Comparison of ENCODE assay signal across 21 cellular contexts in genomic region chr14:76106188-76106587, GRCh38. TPM values are rescaled to one million over a fixed set of nuclear protein-coding genes. Genes with fewer than 3 reads are reported as not detected.
DNase-seq lines count a peak whose midpoint lies in the region; ATAC-seq, FAIRE-seq and TF ChIP-seq lines count a peak whose summit lies in the region.
"Had no signal": no experiment of that assay in that cellular context is flagged by ENCODE, and none has a peak within 500 bp of the region (broad histone marks: within the 10 kb centered on the region; RNA-seq: fewer than 3 reads in every experiment).

No MANE protein-coding gene starts in this region.

- POLR2A ChIA-PET in HEK293 (lab: Yijun Ruan, JAX) (no interaction called here), K562 (lab: Yijun Ruan, JAX) (interaction anchor here (0.7 kb wide), 1 partner anchor 245 kb away, joined by 3 read pairs; no protein-coding TSS in a partner anchor)

- TF ChIP-seq RAD21 in K562 (CRISPR knock-in tag; conservative IDR thresholded peaks at IDR 0.05 in 1 of 2, IDR thresholded peaks at IDR 0.05 in 1 of 2) = no peak

- no peak for FAIRE-seq in K562 (lab: Jason Lieb, UNC)
- FAIRE-seq: A549, D721Med, G401.6, GM12891, GM19239 had no signal

- H3K4me2 ChIP-seq in K562 (ENCODE audit: insufficient read depth, low read length) = no peak overlapping the region
- H3K4me2 ChIP-seq: A549; BLaER1 treated with 17β-estradiol and CSF1 and Interleukin-3, amounts not matched to agents 10 nM and 100 nM had no signal

- no peak overlapping the region for H3K4me3 ChIP-seq in HEK293 (ENCODE audit: low read depth, low read length)
- no peak overlapping the region for H3K4me3 ChIP-seq in K562
- H3K4me3 ChIP-seq: A549; BLaER1 treated with 17β-estradiol and CSF1 and Interleukin-3, amounts not matched to agents 10 nM and 100 nM had no signal

- peaks cover 39% of the 10 kb centered on the region for H3K4me1 Mint-ChIP-seq in glutamatergic neuron (ENCODE audit: low read depth, unreplicated experiment)
- H3K4me1 Mint-ChIP-seq: B cell had no signal

- H2AFZ ChIP-seq in K562 (ENCODE audit: low read depth, low read length) = no peak overlapping the region

- H3K36me3 ChIP-seq in HEK293 (ENCODE audit: control insufficient read depth in 2 of 2, insufficient read depth in 1 of 2, low read length in 2 of 2) (no peaks in the 10 kb centered on the region), K562 (ENCODE audit: control insufficient read depth, insufficient read depth, low read length) (no peaks in the 10 kb centered on the region)
- H3K36me3 ChIP-seq: BLaER1 treated with 17β-estradiol and CSF1 and Interleukin-3, amounts not matched to agents 10 nM and 100 nM had no signal

- no peak for TF ChIP-seq EP300 in K562 (IDR thresholded peaks at IDR 0.05; ENCODE audit: low read length)

- peak overlapping the region; percentile 46 for H3K4me3 Mint-ChIP-seq in glutamatergic neuron (ENCODE audit: unreplicated experiment)
- H3K4me3 Mint-ChIP-seq: B cell; CD4-positive, alpha-beta T cell; CD8-positive, alpha-beta T cell had no signal

- H3K27ac ChIP-seq in HEK293 (ENCODE audit: extremely low read depth, low read depth, low read length) = no peak overlapping the region
- no peak overlapping the region for H3K27ac ChIP-seq in K562 (ENCODE audit: extremely low read depth, low read depth, low read length)
- H3K27ac ChIP-seq: 22Rv1; A549; BLaER1 treated with 17β-estradiol and CSF1 and Interleukin-3, amounts not matched to agents 10 nM and 100 nM; C4-2B had no signal

- peak overlapping the region; percentile 99 for H3K27ac Mint-ChIP-seq in glutamatergic neuron (ENCODE audit: unreplicated experiment)
- H3K27ac Mint-ChIP-seq: B cell; CD4-positive, alpha-beta T cell; CD8-positive, alpha-beta T cell had no signal

- peaks cover 0 to 55% of the 10 kb centered on the region in 2 experiments; a peak in 4 of 5 replicates for H3K27me3 ChIP-seq in K562 (ENCODE audit: control insufficient read depth in 2 of 2, insufficient read depth in 2 of 2, low read length in 2 of 2)
- H3K27me3 ChIP-seq: BLaER1 treated with 17β-estradiol and CSF1 and Interleukin-3, amounts not matched to agents 10 nM and 100 nM had no signal

- H3K27me3 Mint-ChIP-seq in glutamatergic neuron (ENCODE audit: unreplicated experiment) = peaks cover 14% of the 10 kb centered on the region

- H3K36me3 Mint-ChIP-seq in glutamatergic neuron (ENCODE audit: unreplicated experiment) = no peaks in the 10 kb centered on the region
- H3K36me3 Mint-ChIP-seq: CD8-positive, alpha-beta T cell had no signal

- H3K9me3 Mint-ChIP-seq in glutamatergic neuron (ENCODE audit: unreplicated experiment) = peaks cover 30% of the 10 kb centered on the region

- CTCF ChIA-PET in HEK293 (lab: Yijun Ruan, JAX) (no interaction called here), K562 (lab: Yijun Ruan, JAX; ENCODE audit: low intra/inter-chr PET ratio) (no interaction called here)

- no peak for ATAC-seq in K562
- no peak for ATAC-seq in HG02981 (IDR thresholded peaks at IDR 0.05; ENCODE audit: unreplicated experiment)
- ATAC-seq in HG03196 (IDR thresholded peaks at IDR 0.05; ENCODE audit: unreplicated experiment) = no peak
- ATAC-seq: A549; CD8-positive, alpha-beta T cell had no signal

- TF ChIP-seq POLR2A in K562 (conservative IDR thresholded peaks at IDR 0.05) = no peak

- no peak overlapping the region for H3K9ac ChIP-seq in K562 (ENCODE audit: insufficient read depth in 1 of 2, low read depth in 2 of 2, low read length in 2 of 2)
- H3K9ac ChIP-seq: BLaER1 treated with 17β-estradiol and CSF1 and Interleukin-3, amounts not matched to agents 10 nM and 100 nM had no signal

- no peaks in the 10 kb centered on the region for H3K4me1 ChIP-seq in HEK293 (ENCODE audit: control insufficient read depth, insufficient read depth, low read length)
- H3K4me1 ChIP-seq in K562 (replicated peaks in 1 of 2; ENCODE audit: control insufficient read depth in 2 of 2, insufficient read depth in 2 of 2, low read length in 2 of 2) = no peaks in the 10 kb centered on the region; a peak in 1 of 5 replicates
- H3K4me1 ChIP-seq: A549; BLaER1 treated with 17β-estradiol and CSF1 and Interleukin-3, amounts not matched to agents 10 nM and 100 nM; Caco-2 had no signal

- no peaks in the 10 kb centered on the region for H3K9me1 ChIP-seq in K562 (ENCODE audit: control insufficient read depth, insufficient read depth, low read length)

- 8% methylated on average over 2 of the region's 2 CpGs for WGBS in K562 (ENCODE audit: insufficient coverage, low coverage, missing lambda C conversion rate)

- no peaks in the 10 kb centered on the region for H4K20me1 ChIP-seq in K562 (replicated peaks; ENCODE audit: control insufficient read depth, insufficient read depth, low read length)
- H4K20me1 ChIP-seq: BLaER1 treated with 17β-estradiol and CSF1 and Interleukin-3, amounts not matched to agents 10 nM and 100 nM had no signal

- no TSS peak for BruUV-seq in K562 (replicated peaks; lab: Mats Ljungman, UMichigan)

- in situ Hi-C loops in K562 (cut with MboI) = no loop called here

- no peak for TF ChIP-seq CTCF in HEK293 (tag by site-specific recombination; IDR thresholded peaks at IDR 0.05)
- TF ChIP-seq CTCF in K562 (IDR thresholded peaks at IDR 0.05 in 2 of 3, conservative IDR thresholded peaks at IDR 0.05 in 1 of 3; ENCODE audit: insufficient read depth in 2 of 3, low read depth in 1 of 3, low read length in 3 of 3) = no peak
- TF ChIP-seq CTCF in glutamatergic neuron (IDR thresholded peaks at IDR 0.05; ENCODE audit: partially characterized antibody, unreplicated experiment) = no peak

- no peaks in the 10 kb centered on the region for H3K79me2 ChIP-seq in K562 (ENCODE audit: control insufficient read depth, insufficient read depth, low read length)

- intact Hi-C loops in K562 (cut with micrococcal nuclease) = no loop called here

- H3K9me3 ChIP-seq in HEK293 (ENCODE audit: control insufficient read depth, insufficient read depth, low read depth, low read length) (no peaks in the 10 kb centered on the region), K562 (replicated peaks; ENCODE audit: control insufficient read depth, insufficient read depth, low read depth, low read length) (no peaks in the 10 kb centered on the region)
- H3K9me3 ChIP-seq: A549; BLaER1 treated with 17β-estradiol and CSF1 and Interleukin-3, amounts not matched to agents 10 nM and 100 nM; Caco-2 had no signal

- DNase-seq in K562 (ENCODE audit: extremely low read depth in 1 of 4, low spot score in 3 of 4) (no peak), glutamatergic neuron (no peak)
- DNase-seq: AML-193; Caco-2; Calu3; CD4-positive, alpha-beta T cell; CD8-positive, alpha-beta T cell; DMS79 treated with DMSO at 0.1 percent for 48 hours; GF-D8 had no signal

TF ChIP-seq in HEK293, 187 proteins besides CTCF, POLR2A, EP300 and RAD21:
- no peak for TF ChIP-seq ZNF324 (tag by site-specific recombination; IDR thresholded peaks at IDR 0.05)
- peak; percentile 72 for TF ChIP-seq ZNF623 (tag by site-specific recombination; IDR thresholded peaks at IDR 0.05)

TF ChIP-seq in K562, 482 proteins besides CTCF, POLR2A, EP300 and RAD21:
- TF ChIP-seq ZBTB5 (IDR thresholded peaks at IDR 0.05) (no peak), ZKSCAN3 (CRISPR knock-in tag; IDR thresholded peaks at IDR 0.05) (no peak), ESRRA (IDR thresholded peaks at IDR 0.05; ENCODE audit: borderline replicate concordance, low read depth) (peak; percentile 91), RBM25 (IDR thresholded peaks at IDR 0.05; ENCODE audit: low read depth, low read length, severe bottlenecking) (peak; percentile 40), YY1 (IDR thresholded peaks at IDR 0.05; ENCODE audit: borderline replicate concordance in 1 of 3, control insufficient read depth in 1 of 3, extremely low read depth in 1 of 3, insufficient read depth in 3 of 3, insufficient read length in 1 of 3, insufficient replicate concordance in 2 of 3, low read depth in 1 of 3, low read length in 2 of 3) (no peak), RFX1 (IDR thresholded peaks at IDR 0.05) (0 out of 2 replicates have a peak, but pooled peaks have one; percentile 4)

RNA-seq across cellular contexts. Expression of gene GPATCH2L, which starts 45.5 kb away (rescaled TPM):
- total RNA-seq in K562 (2011; cell fraction: chromatin; rRNA removed; ENCODE audit: low replicate concordance) = 105 and 137 TPM in 2 replicates
- 40.7 and 48.0 TPM in 2 replicates for total RNA-seq in K562 (2011; cell fraction: nucleolus; rRNA removed)
- total RNA-seq in K562 (2011; cell fraction: nucleoplasm; rRNA removed) = 81.2 and 120 TPM in 2 replicates
- total RNA-seq in K562 (2014; rRNA removed) (16.4 and 18.3 TPM in 2 replicates), K562 (2014; rRNA removed; fragmentation: Illumina TruSeq; extraction: Trizol) (22.9 and 27.6 TPM in 2 replicates), K562 (2015; rRNA removed; fragmentation: Illumina TruSeq; extraction: Trizol) (20.0 and 20.7 TPM in 2 replicates), K562 (2021) (30.7 and 32.8 TPM in 2 replicates), glutamatergic neuron (ENCODE audit: unreplicated experiment) (115 TPM)
- polyA plus RNA-seq in K562 (2011; rRNA removed) (36.2 and 39.6 TPM in 2 replicates), K562 (2014; fragmentation: Illumina TruSeq; extraction: Trizol) (20.2 and 20.9 TPM in 2 replicates), K562 (2014; fragmentation: Nextera tagmentation; extraction: Ambion mirVana) (10 to 100 TPM; 13.1 to 19.1 TPM), K562 (2014; rRNA removed) (15.2 and 17.7 TPM in 2 replicates)
- polyA plus RNA-seq in K562 (2011; cell fraction: cytosol; rRNA removed) = 14.8 and 23.2 TPM in 2 replicates
- 101 and 106 TPM in 2 replicates for polyA plus RNA-seq in K562 (2011; cell fraction: nucleus; rRNA removed)
- 15.6 and 17.7 TPM in 2 replicates for polyA plus RNA-seq in K562 (2012)
- polyA minus RNA-seq in K562 (2011; rRNA and poly(A)+ RNA removed) = 71.2 and 73.2 TPM in 2 replicates
- polyA minus RNA-seq in K562 (2011; cell fraction: cytosol; rRNA and poly(A)+ RNA removed) = 16.9 and 20.9 TPM in 2 replicates
- polyA minus RNA-seq in K562 (2011; cell fraction: nucleus; rRNA and poly(A)+ RNA removed) = 81.6 and 117 TPM in 2 replicates
